Comparison of ENCODE assay signal across 8 cellular contexts in genomic region chr2:100399714-100400113, GRCh38.
"Had no signal": no experiment of that assay in that cellular context is flagged by ENCODE, and none has a peak within 500 bp of the region (broad histone marks: within the 10 kb centered on the region; RNA-seq: fewer than 3 reads in every experiment).

No MANE protein-coding gene starts in this region.

- H3K27ac ChIP-seq: GM23248, HL-60 had no signal

- H3K9me3 ChIP-seq: HAP-1 had no signal

- H3K4me3 ChIP-seq: GM23248, HAP-1 had no signal

- H3K9me3 Mint-ChIP-seq: HFFc6, IgD-negative memory B cell had no signal

- H3K9ac ChIP-seq: GM23248 had no signal

- H3K4me1 ChIP-seq: HAP-1 had no signal

- H3K27ac Mint-ChIP-seq: HFFc6 had no signal

- H3K4me3 Mint-ChIP-seq: HFFc6, IgD-negative memory B cell had no signal

- DNase-seq: GM23248, GOT3, HFFc6 had no signal

- H3K36me3 ChIP-seq: HAP-1 had no signal

- ATAC-seq: HCT116, HepG2 had no signal
